In genomic region chr10:93715345-93715744, GRCh38 we compare ENCODE assay signal across 16 cellular contexts. TPM values are rescaled to one million over a fixed set of nuclear protein-coding genes. Genes with fewer than 3 reads are reported as not detected.
DNase-seq lines count a peak whose midpoint lies in the region; ATAC-seq and TF ChIP-seq lines count a peak whose summit lies in the region.
"Had no signal": no experiment of that assay in that cellular context is flagged by ENCODE, and none has a peak within 500 bp of the region (broad histone marks: within the 10 kb centered on the region; RNA-seq: fewer than 3 reads in every experiment).

No MANE protein-coding gene starts in this region.

- peaks cover 3% of the 10 kb centered on the region for H3K27me3 ChIP-seq in foreskin keratinocyte
- H3K27me3 ChIP-seq: BLaER1, ovary had no signal

- H3K4me3 Mint-ChIP-seq in endothelial cell (ENCODE audit: unreplicated experiment), result no peak overlapping the region
- H3K4me3 Mint-ChIP-seq: activated CD8-positive, alpha-beta memory T cell treated with anti-CD3 and anti-CD28 coated beads, Interleukin-2, amount 10 ng/mL, durations not matched to agents 7 days and 5 days; T-helper 17 cell had no signal

- peak; percentile 89 for ATAC-seq in GM18508 (IDR thresholded peaks at IDR 0.05; ENCODE audit: insufficient read depth, unreplicated experiment)
- ATAC-seq in HG02885 (IDR thresholded peaks at IDR 0.05; ENCODE audit: poor library complexity, unreplicated experiment), result peak; percentile 86
- peak; percentile 93 for ATAC-seq in HG03521 (IDR thresholded peaks at IDR 0.05; ENCODE audit: unreplicated experiment)
- ATAC-seq in foreskin keratinocyte, result no peak
- ATAC-seq: activated CD8-positive, alpha-beta memory T cell treated with anti-CD3 and anti-CD28 coated beads, Interleukin-2, amount 10 ng/mL, durations not matched to agents 7 days and 5 days; heart right ventricle; T-helper 17 cell had no signal

- peaks cover 2% of the 10 kb centered on the region for H3K27me3 Mint-ChIP-seq in endothelial cell (ENCODE audit: unreplicated experiment)

- TF ChIP-seq CTCF in GM20000 (IDR thresholded peaks at IDR 0.05; ENCODE audit: extremely low read depth, missing control alignments) (no peak), foreskin keratinocyte (conservative IDR thresholded peaks at IDR 0.05) (no peak), endothelial cell (IDR thresholded peaks at IDR 0.05; ENCODE audit: unreplicated experiment) (no peak)

- peaks cover 3% of the 10 kb centered on the region for H3K36me3 Mint-ChIP-seq in endothelial cell (ENCODE audit: low read depth, unreplicated experiment)
- H3K36me3 Mint-ChIP-seq: activated CD8-positive, alpha-beta memory T cell treated with anti-CD3 and anti-CD28 coated beads, Interleukin-2, amount 10 ng/mL, durations not matched to agents 7 days and 5 days had no signal

- peaks cover 7% of the 10 kb centered on the region for H3K4me1 Mint-ChIP-seq in endothelial cell (ENCODE audit: unreplicated experiment)

- H3K4me1 ChIP-seq in foreskin keratinocyte, result no peaks in the 10 kb centered on the region
- H3K4me1 ChIP-seq: BLaER1, heart right ventricle had no signal

- peak; percentile 62 for DNase-seq in GM20000 (ENCODE audit: low spot score)
- DNase-seq in foreskin keratinocyte, result no peak
- no peak for DNase-seq in NOMO-1 (lab: John Stamatoyannopoulos, UW; ENCODE audit: unreplicated experiment in 2 of 2)
- no peak for DNase-seq in iPS-NIHi11 (ENCODE audit: low spot score)
- no peak for DNase-seq in endothelial cell (ENCODE audit: low spot score)
- DNase-seq: activated CD8-positive, alpha-beta memory T cell treated with anti-CD3 and anti-CD28 coated beads, Interleukin-2, amount 10 ng/mL, durations not matched to agents 7 days and 5 days; effector memory CD4-positive, alpha-beta T cell; heart right ventricle; NCI-H1436; ovary; T-helper 17 cell had no signal

- no peak overlapping the region for H3K27ac Mint-ChIP-seq in endothelial cell (ENCODE audit: unreplicated experiment)
- H3K27ac Mint-ChIP-seq: activated CD8-positive, alpha-beta memory T cell treated with anti-CD3 and anti-CD28 coated beads, Interleukin-2, amount 10 ng/mL, durations not matched to agents 7 days and 5 days; T-helper 17 cell had no signal

- no peak overlapping the region for H3K27ac ChIP-seq in foreskin keratinocyte
- H3K27ac ChIP-seq: BLaER1, heart right ventricle, ovary had no signal

- no peaks in the 10 kb centered on the region for H3K9me3 Mint-ChIP-seq in endothelial cell (ENCODE audit: unreplicated experiment)

RNA-seq across cellular contexts. Expression of gene FRA10AC1, which starts 13.0 kb away (rescaled TPM):
- 8.0 and 9.4 TPM in 2 replicates for total RNA-seq in foreskin keratinocyte
- polyA plus RNA-seq in foreskin keratinocyte, result 9.6 and 10.9 TPM in 2 replicates
- total RNA-seq in endothelial cell (ENCODE audit: unreplicated experiment), result 14.6 TPM

RNA-seq across cellular contexts. Expression of gene LGI1, which starts 42.4 kb away (rescaled TPM):
- total RNA-seq in foreskin keratinocyte, result not detected in 2 replicates
- not detected in 2 replicates for polyA plus RNA-seq in foreskin keratinocyte
- total RNA-seq in endothelial cell (ENCODE audit: unreplicated experiment), result 0.26 TPM
- total RNA-seq: activated CD8-positive, alpha-beta memory T cell treated with anti-CD3 and anti-CD28 coated beads, Interleukin-2, amount 10 ng/mL, durations not matched to agents 7 days and 5 days; lung microvascular endothelial cell; T-helper 17 cell had no signal
